ENCODE assay signal across 9 cellular contexts in the genomic region with DNA sequence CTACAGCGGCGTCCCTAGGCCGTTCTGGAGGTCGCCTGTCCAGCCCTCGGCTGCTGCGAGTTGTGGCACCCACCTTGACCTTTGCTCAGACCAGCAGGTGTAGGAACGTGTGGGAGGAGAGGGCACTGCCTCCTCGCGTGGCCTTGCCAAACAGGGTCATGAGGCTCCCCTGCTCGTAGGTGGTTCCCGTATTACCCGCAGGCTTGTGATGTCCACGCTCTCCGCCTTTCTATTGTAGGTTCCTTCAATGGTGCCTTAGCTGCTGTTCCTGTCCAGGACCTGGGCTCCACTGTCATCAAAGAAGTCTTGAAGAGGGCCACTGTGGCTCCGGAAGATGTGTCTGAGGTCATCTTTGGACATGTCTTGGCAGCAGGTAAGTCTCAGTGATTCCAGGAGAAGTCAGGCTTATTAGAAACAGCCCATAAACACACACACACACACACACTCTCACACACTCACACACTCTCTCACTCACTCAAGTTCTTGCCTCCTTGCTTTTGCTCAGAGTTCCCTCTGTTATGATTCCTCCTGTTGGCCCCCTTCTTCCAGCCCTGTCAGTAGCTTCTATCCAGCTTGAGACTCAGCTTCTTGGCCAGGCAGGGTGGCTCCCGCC. TPM values are rescaled to one million over a fixed set of nuclear protein-coding genes. Genes with fewer than 3 reads are reported as not detected.
A peak's percentile ranks its signal among the peaks of the same experiment; 100 is the strongest.
DNase-seq lines count a peak whose midpoint lies in the region; ATAC-seq and TF ChIP-seq lines count a peak whose summit lies in the region.
"Had no signal": no experiment of that assay in that cellular context is flagged by ENCODE, and none has a peak within 500 bp of the region (broad histone marks: within the 10 kb centered on the region; RNA-seq: fewer than 3 reads in every experiment).

No MANE protein-coding gene starts in this region.

- peaks cover 16% of the 10 kb centered on the region for H3K4me1 ChIP-seq in CD4-positive, CD25-positive, alpha-beta regulatory T cell (ENCODE audit: control insufficient read depth, insufficient read depth, low read length, poor library complexity, severe bottlenecking)

- no peaks in the 10 kb centered on the region for H3K27me3 ChIP-seq in CD4-positive, CD25-positive, alpha-beta regulatory T cell (ENCODE audit: control insufficient read depth, insufficient read depth, low read length)

- peaks cover 11 to 42% (median 30%) of the 10 kb centered on the region in 4 donors for H3K4me1 Mint-ChIP-seq in CD4-positive, CD25-positive, alpha-beta regulatory T cell
- peaks cover 28% of the 10 kb centered on the region for H3K4me1 Mint-ChIP-seq in MCF 10A (ENCODE audit: insufficient read depth, unreplicated experiment)

- peak in 2 of 3 donors; percentile 30 to 44 for DNase-seq in CD4-positive, CD25-positive, alpha-beta regulatory T cell
- peak; percentile 45 for DNase-seq in NCI-H69 (lab: John Stamatoyannopoulos, UW)
- peak; percentile 8 for DNase-seq in MCF 10A (ENCODE audit: unreplicated experiment)
- peak; percentile 46 to 50 for DNase-seq in left colon
- DNase-seq in stimulated activated naive CD8-positive, alpha-beta T cell treated with anti-CD3 and anti-CD28 coated beads, Interleukin-15, Interleukin-2, amounts not matched to agents 100 U/mL and 50 U/mL, for 24 hours, result peak; percentile 31

- H3K9me3 Mint-ChIP-seq in CD4-positive, CD25-positive, alpha-beta regulatory T cell, result peaks cover 0 to 3% (median 0%) of the 10 kb centered on the region in 7 donors
- H3K9me3 Mint-ChIP-seq in MCF 10A (ENCODE audit: unreplicated experiment), result no peaks in the 10 kb centered on the region

- peak overlapping the region; percentile 98 for H3K27ac ChIP-seq in CD4-positive, CD25-positive, alpha-beta regulatory T cell (ENCODE audit: insufficient read depth, low read length, poor library complexity, severe bottlenecking)

- POLR2A ChIA-PET in MCF 10A (lab: Yijun Ruan, JAX), result interaction anchor here (0.5 to 4.6 kb wide), 6 partner anchors 11 to 1053 kb away, joined by 3 to 44 read pairs (median 3); partner anchors contain the start of genes MRPL18, SOD2 and TCP1

- CTCF ChIA-PET in MCF 10A (lab: Yijun Ruan, JAX), result interaction anchor here (0.6 to 1.2 kb wide), 2 partner anchors 30 to 73 kb away, joined by 3 read pairs; no protein-coding TSS in a partner anchor

- H3K4me3 ChIP-seq in CD4-positive, CD25-positive, alpha-beta regulatory T cell (ENCODE audit: low read depth, low read length), result peak overlapping the region; percentile 80

- no peaks in the 10 kb centered on the region for H3K9me3 ChIP-seq in CD4-positive, CD25-positive, alpha-beta regulatory T cell (ENCODE audit: control insufficient read depth in 2 of 2, low read length in 2 of 2)

- peaks cover 27% of the 10 kb centered on the region for H3K36me3 Mint-ChIP-seq in CD4-positive, CD25-positive, alpha-beta regulatory T cell
- H3K36me3 Mint-ChIP-seq in MCF 10A (ENCODE audit: insufficient read depth, unreplicated experiment), result peaks cover 99% of the 10 kb centered on the region

- H3K27me3 Mint-ChIP-seq in CD4-positive, CD25-positive, alpha-beta regulatory T cell, result no peaks in the 10 kb centered on the region
- H3K27me3 Mint-ChIP-seq in MCF 10A (ENCODE audit: insufficient read depth, unreplicated experiment), result no peaks in the 10 kb centered on the region

- BruUV-seq in MCF 10A (replicated peaks; lab: Mats Ljungman, UMichigan), result TSS peak; percentile 3

- H3K36me3 ChIP-seq in CD4-positive, CD25-positive, alpha-beta regulatory T cell (ENCODE audit: control insufficient read depth, insufficient read depth, low read length), result peaks cover 27% of the 10 kb centered on the region

- ATAC-seq in CD4-positive, CD25-positive, alpha-beta regulatory T cell (ENCODE audit: low read depth in 2 of 2), result no peak
- ATAC-seq in GM21423 (IDR thresholded peaks at IDR 0.05; ENCODE audit: unreplicated experiment) (peak; percentile 8), left colon (peak; percentile 31), GM18858 (IDR thresholded peaks at IDR 0.05; ENCODE audit: unreplicated experiment) (no peak), GM21717 (IDR thresholded peaks at IDR 0.05; ENCODE audit: unreplicated experiment) (no peak)
- ATAC-seq in stimulated activated naive CD8-positive, alpha-beta T cell treated with anti-CD3 and anti-CD28 coated beads, Interleukin-15, Interleukin-2, amounts not matched to agents 100 U/mL and 50 U/mL, for 24 hours, result no peak

- H3K4me3 Mint-ChIP-seq in CD4-positive, CD25-positive, alpha-beta regulatory T cell, result peak overlapping the region; percentile 97 to 100 (median 98)
- H3K4me3 Mint-ChIP-seq in MCF 10A (ENCODE audit: unreplicated experiment), result peak overlapping the region; percentile 88

- TF ChIP-seq CTCF in MCF 10A (IDR thresholded peaks at IDR 0.05; ENCODE audit: unreplicated experiment), result no peak

- H3K27ac Mint-ChIP-seq in CD4-positive, CD25-positive, alpha-beta regulatory T cell, result peak overlapping the region; percentile 94 to 98 (median 97)
- peak overlapping the region; percentile 82 for H3K27ac Mint-ChIP-seq in MCF 10A (ENCODE audit: low read depth, unreplicated experiment)

- intact Hi-C loops in MCF 10A (cut with micrococcal nuclease), result loop anchor here (2.0 kb wide), 1 partner anchor 72 kb away; no protein-coding TSS in a partner anchor
- intact Hi-C loops in left colon (cut with DNase I, micrococcal nuclease), result no loop called here

RNA-seq across cellular contexts. Expression of gene ACAT2, which starts 0.9 kb away (rescaled TPM):
- total RNA-seq in CD4-positive, CD25-positive, alpha-beta regulatory T cell, result 29.6 TPM
- 10 to 100 TPM; 40.8 to 66.0 (median 50.2) TPM for polyA plus RNA-seq in CD4-positive, CD25-positive, alpha-beta regulatory T cell
- total RNA-seq in MCF 10A (2022), result 13.4 and 46.0 TPM in 2 replicates
- total RNA-seq in left colon, result 100 to 1,000 TPM in 1 of 2 donors, 10 to 100 TPM in 1; 72.8 to 114 TPM

RNA-seq across cellular contexts. Expression of gene TCP1, which starts 26.6 kb away (rescaled TPM):
- total RNA-seq in CD4-positive, CD25-positive, alpha-beta regulatory T cell, result 205 TPM
- 100 to 1,000 TPM in 2 of 4 donors, 10 to 100 TPM in 2; 83.6 to 121 (median 99.9) TPM for polyA plus RNA-seq in CD4-positive, CD25-positive, alpha-beta regulatory T cell
- total RNA-seq in MCF 10A (2022), result 341 and 351 TPM in 2 replicates
- total RNA-seq in left colon, result 100 to 1,000 TPM; 165 to 172 TPM

RNA-seq across cellular contexts. Expression of gene MRPL18, which starts 27.5 kb away (rescaled TPM):
- 21.7 TPM for total RNA-seq in CD4-positive, CD25-positive, alpha-beta regulatory T cell
- 100 to 1,000 TPM in 2 of 4 donors, 10 to 100 TPM in 2; 86.9 to 122 (median 103) TPM for polyA plus RNA-seq in CD4-positive, CD25-positive, alpha-beta regulatory T cell
- total RNA-seq in MCF 10A (2022) (108 and 120 TPM in 2 replicates), left colon (10 to 100 TPM; 66.9 to 72.5 TPM)

RNA-seq across cellular contexts. Expression of gene WTAP, which starts 35.5 kb away (rescaled TPM):
- 177 TPM for total RNA-seq in CD4-positive, CD25-positive, alpha-beta regulatory T cell
- 100 to 1,000 TPM; 145 to 155 (median 150) TPM for polyA plus RNA-seq in CD4-positive, CD25-positive, alpha-beta regulatory T cell
- total RNA-seq in MCF 10A (2022) (116 and 142 TPM in 2 replicates), left colon (10 to 100 TPM; 73.4 to 79.3 TPM)

RNA-seq across cellular contexts. Expression of gene PNLDC1, which starts 37.3 kb away (rescaled TPM):
- total RNA-seq in CD4-positive, CD25-positive, alpha-beta regulatory T cell, result not detected
- under 1 TPM in 1 of 4 donors, not detected in 3; 0.21 TPM for polyA plus RNA-seq in CD4-positive, CD25-positive, alpha-beta regulatory T cell
- not detected in 2 replicates for total RNA-seq in MCF 10A (2022)
- total RNA-seq in left colon, result not detected
- total RNA-seq: M059J had no signal

Comparison
In these comparisons a context has a peak if more than half of its experiments do, and no peak if none do; other contexts are left out.
1. ATAC-seq: peak in GM21423 (single experiment) and left colon (single experiment); none in CD4-positive, CD25-positive, alpha-beta regulatory T cell (0 of 2), stimulated activated naive CD8-positive, alpha-beta T cell treated with anti-CD3 and anti-CD28 coated beads, Interleukin-15, Interleukin-2, amounts not matched to agents 100 U/mL and 50 U/mL, for 24 hours (single experiment), GM18858 (single experiment) and GM21717 (single experiment).
2. Peak in every context shown above with its lines, with median percentiles within 50 percentile points of each other: DNase-seq.